ENCODE assay signal across 21 cellular contexts in the genomic region with DNA sequence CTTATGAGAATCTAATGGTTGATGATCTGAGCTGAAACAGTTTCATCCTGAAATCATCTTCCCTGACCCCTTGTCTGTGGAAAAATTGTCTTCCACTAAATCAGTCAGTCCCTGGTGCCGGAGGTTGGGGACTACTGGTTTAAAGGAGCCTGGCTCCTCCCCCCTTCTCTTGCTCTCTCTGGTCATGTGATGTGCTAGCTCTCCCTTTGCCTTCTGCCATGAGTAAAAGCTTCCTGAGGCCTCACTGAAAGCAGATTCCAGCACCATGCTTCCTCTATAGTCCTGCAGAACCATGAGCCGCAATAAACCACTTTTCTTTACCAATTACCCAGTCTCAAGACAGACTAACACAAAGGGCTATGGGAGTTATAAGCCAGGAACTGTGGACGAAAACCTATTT.
"Had no signal": no experiment of that assay in that cellular context is flagged by ENCODE, and none has a peak within 500 bp of the region (broad histone marks: within the 10 kb centered on the region; RNA-seq: fewer than 3 reads in every experiment).

No MANE protein-coding gene starts in this region.

- H3K4me1 ChIP-seq: neural progenitor cell, parathyroid adenoma, prostate gland, right lobe of liver, upper lobe of left lung, uterus had no signal

- H3K4me3 ChIP-seq: coronary artery, mucosa of descending colon, neural progenitor cell, prostate gland, right lobe of liver, tibial artery, upper lobe of left lung, uterus had no signal

- H3K9me3 ChIP-seq: mucosa of descending colon, prostate gland, right lobe of liver, tibial artery, upper lobe of left lung, uterus had no signal

- H3K4me3 Mint-ChIP-seq: endodermal cell; natural killer cell treated with Interleukin-12 subunit alpha and Interleukin-12 subunit beta and Interleukin-15 and Interleukin-18, amount 100 ng/mL, for 72 hours; neural progenitor cell; stimulated activated effector memory CD8-positive, alpha-beta T cell treated with anti-CD3 and anti-CD28 coated beads, Interleukin-12 subunit alpha, Interleukin-12 subunit beta, amount 100 ng/mL, for 72 hours had no signal

- H3K4me2 ChIP-seq: neural progenitor cell had no signal

- ATAC-seq: foreskin keratinocyte; mucosa of descending colon; natural killer cell treated with Interleukin-12 subunit alpha and Interleukin-12 subunit beta and Interleukin-15 and Interleukin-18, amount 100 ng/mL, for 72 hours; right lobe of liver; stimulated activated effector memory CD8-positive, alpha-beta T cell treated with anti-CD3 and anti-CD28 coated beads, Interleukin-12 subunit alpha, Interleukin-12 subunit beta, amount 100 ng/mL, for 72 hours; stimulated activated naive CD8-positive, alpha-beta T cell treated with anti-CD3 and anti-CD28 coated beads, Interleukin-15, Interleukin-2, amounts not matched to agents 100 U/mL and 50 U/mL, for 24 hours had no signal

- H3K36me3 Mint-ChIP-seq: stimulated activated effector memory CD8-positive, alpha-beta T cell treated with anti-CD3 and anti-CD28 coated beads, Interleukin-12 subunit alpha, Interleukin-12 subunit beta, amount 100 ng/mL, for 72 hours had no signal

- H3K27me3 ChIP-seq: foreskin keratinocyte, neural progenitor cell, right lobe of liver, tibial artery, upper lobe of left lung, uterus had no signal

- H3K36me3 ChIP-seq: neural progenitor cell, prostate gland, right lobe of liver, upper lobe of left lung, uterus had no signal

- H2AFZ ChIP-seq: neural progenitor cell, parathyroid adenoma had no signal

- H3K4me1 Mint-ChIP-seq: endodermal cell, neural progenitor cell had no signal

- H3K9me3 Mint-ChIP-seq: natural killer cell treated with Interleukin-12 subunit alpha and Interleukin-12 subunit beta and Interleukin-15 and Interleukin-18, amount 100 ng/mL, for 72 hours had no signal

- FAIRE-seq: endothelial cell of umbilical vein had no signal

- H3K27me3 Mint-ChIP-seq: natural killer cell treated with Interleukin-12 subunit alpha and Interleukin-12 subunit beta and Interleukin-15 and Interleukin-18, amount 100 ng/mL, for 72 hours had no signal

- H3K27ac ChIP-seq: coronary artery, foreskin keratinocyte, neural progenitor cell, parathyroid adenoma, prostate gland, right lobe of liver, tibial artery, upper lobe of left lung, uterus had no signal

- H3K27ac Mint-ChIP-seq: endodermal cell; natural killer cell treated with Interleukin-12 subunit alpha and Interleukin-12 subunit beta and Interleukin-15 and Interleukin-18, amount 100 ng/mL, for 72 hours; neural progenitor cell; stimulated activated effector memory CD8-positive, alpha-beta T cell treated with anti-CD3 and anti-CD28 coated beads, Interleukin-12 subunit alpha, Interleukin-12 subunit beta, amount 100 ng/mL, for 72 hours had no signal

- DNase-seq: effector CD4-positive, alpha-beta T cell; endodermal cell; erythroblast; foreskin keratinocyte; mucosa of descending colon; occipital lobe; retina; right lobe of liver; stimulated activated CD4-positive, alpha-beta T cell treated with anti-CD3 and anti-CD28 coated beads, Interleukin-4, amount 100 ng/mL, for 1 hour; stimulated activated CD8-positive, alpha-beta memory T cell treated with anti-CD3 and anti-CD28 coated beads, Interleukin-4, amount 100 ng/mL, for 48 hours; stimulated activated naive CD8-positive, alpha-beta T cell treated with anti-CD3 and anti-CD28 coated beads, Interleukin-15, Interleukin-2, amounts not matched to agents 100 U/mL and 50 U/mL, for 24 hours; tibial artery; upper lobe of left lung; uterus had no signal
